Comparison of ENCODE assay signal across 23 cellular contexts in the genomic region with DNA sequence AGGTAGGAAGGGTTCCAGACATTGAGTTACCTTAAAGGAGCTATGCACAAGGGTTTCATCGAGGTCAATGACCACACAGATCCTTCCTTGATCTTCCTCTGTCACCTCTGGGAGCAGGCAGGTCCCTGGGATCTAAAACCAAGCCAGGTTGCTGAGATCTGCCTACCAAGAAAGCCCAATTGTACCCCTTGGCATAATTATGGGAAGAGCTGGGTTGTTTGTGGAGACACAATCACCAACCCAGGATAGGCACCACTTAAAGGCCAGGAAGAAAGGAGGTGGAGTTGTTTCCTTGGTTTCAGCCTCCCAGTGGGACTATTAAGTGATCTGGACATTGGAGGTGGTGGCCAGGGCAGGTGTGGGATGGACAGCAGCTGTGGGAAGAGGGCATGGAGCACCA. TPM values are rescaled to one million over a fixed set of nuclear protein-coding genes. Genes with fewer than 3 reads are reported as not detected.
DNase-seq lines count a peak whose midpoint lies in the region; ATAC-seq, FAIRE-seq and TF ChIP-seq lines count a peak whose summit lies in the region.
"Had no signal": no experiment of that assay in that cellular context is flagged by ENCODE, and none has a peak within 500 bp of the region (broad histone marks: within the 10 kb centered on the region; RNA-seq: fewer than 3 reads in every experiment).

No MANE protein-coding gene starts in this region.

- TF ChIP-seq RAD21 in K562 (CRISPR knock-in tag; conservative IDR thresholded peaks at IDR 0.05 in 1 of 2, IDR thresholded peaks at IDR 0.05 in 1 of 2) = no peak

- H3K4me1 Mint-ChIP-seq in activated naive CD4-positive, alpha-beta T cell treated with anti-CD3 and anti-CD28 coated beads, Interleukin-2, amount 50 U/mL, for 24 hours = peaks cover 37% of the 10 kb centered on the region

- peaks cover 6% of the 10 kb centered on the region for H3K36me3 Mint-ChIP-seq in activated naive CD4-positive, alpha-beta T cell treated with anti-CD3 and anti-CD28 coated beads, Interleukin-2, amount 50 U/mL, for 24 hours

- in situ Hi-C loops in K562 (cut with MboI) (loop anchor here (5.0 kb wide), 1 partner anchor 80 kb away; no protein-coding TSS in a partner anchor), gastrocnemius medialis (cut with MboI; ENCODE audit: low sequenced_read_pairs in 4 of 4) (loop anchor here in 3 of 4 donors (5.0 kb wide), 1 partner anchor 80 kb away; no protein-coding TSS in a partner anchor)

- H3K4me3 Mint-ChIP-seq in activated naive CD4-positive, alpha-beta T cell treated with anti-CD3 and anti-CD28 coated beads, Interleukin-2, amount 50 U/mL, for 24 hours = no peak overlapping the region
- H3K4me3 Mint-ChIP-seq: activated T-helper 17 cell treated with anti-CD3 and anti-CD28 coated beads, Interleukin-2, amount 50 U/mL, for 72 hours; GM23338; neural progenitor cell had no signal

- no peak overlapping the region for H2AFZ ChIP-seq in K562 (ENCODE audit: low read depth, low read length)
- H2AFZ ChIP-seq: GM23338, neural progenitor cell had no signal

- intact Hi-C loops in K562 (cut with micrococcal nuclease) = no loop called here
- intact Hi-C loops in gastrocnemius medialis (cut with DNase I; ENCODE audit: low total_unique reads) = no loop called here

- no peak overlapping the region for H3K9ac ChIP-seq in K562 (ENCODE audit: insufficient read depth in 1 of 2, low read depth in 2 of 2, low read length in 2 of 2)
- H3K9ac ChIP-seq: BLaER1, neural progenitor cell, SK-N-SH had no signal

- no TSS peak for BruUV-seq in K562 (replicated peaks; lab: Mats Ljungman, UMichigan)

- H3K9me1 ChIP-seq in K562 (ENCODE audit: control insufficient read depth, insufficient read depth, low read length) = peaks cover 4% of the 10 kb centered on the region

- no peak for DNase-seq in activated naive CD4-positive, alpha-beta T cell treated with Interleukin-2 at 50 U/mL for 16 hours
- DNase-seq in K562 (ENCODE audit: extremely low read depth in 1 of 4, low spot score in 3 of 4) (no peak), gastrocnemius medialis (no peak)
- DNase-seq: anterior cingulate cortex, midbrain, NCI-H1105 treated with DMSO at 0.1 percent for 48 hours, NCI-H524 treated with DMSO at 0.1 percent for 48 hours, RPMI8226, SK-N-SH, spleen, T-helper 9 cell had no signal

- no peak overlapping the region for H3K4me3 ChIP-seq in K562
- no peak overlapping the region for H3K4me3 ChIP-seq in gastrocnemius medialis
- H3K4me3 ChIP-seq: A549, BLaER1, esophagus muscularis mucosa, GM23338, neural progenitor cell, prostate gland, spleen, suprapubic skin had no signal

- H3K27me3 Mint-ChIP-seq in activated naive CD4-positive, alpha-beta T cell treated with anti-CD3 and anti-CD28 coated beads, Interleukin-2, amount 50 U/mL, for 24 hours = no peaks in the 10 kb centered on the region
- H3K27me3 Mint-ChIP-seq: activated T-helper 17 cell treated with anti-CD3 and anti-CD28 coated beads, Interleukin-2, amount 50 U/mL, for 72 hours had no signal

- 92% methylated on average over 1 of the region's 1 CpG for WGBS in K562 (ENCODE audit: insufficient coverage, low coverage, missing lambda C conversion rate)

- no peaks in the 10 kb centered on the region for H3K27me3 ChIP-seq in K562 (ENCODE audit: control insufficient read depth in 2 of 2, insufficient read depth in 2 of 2, low read length in 2 of 2)
- no peaks in the 10 kb centered on the region for H3K27me3 ChIP-seq in gastrocnemius medialis
- H3K27me3 ChIP-seq: BLaER1, esophagus muscularis mucosa, neural progenitor cell, spleen, suprapubic skin had no signal

- no peak for TF ChIP-seq EP300 in K562 (IDR thresholded peaks at IDR 0.05; ENCODE audit: low read length)

- TF ChIP-seq CTCF in K562 (IDR thresholded peaks at IDR 0.05 in 2 of 3, conservative IDR thresholded peaks at IDR 0.05 in 1 of 3; ENCODE audit: insufficient read depth in 2 of 3, low read depth in 1 of 3, low read length in 3 of 3) (no peak), gastrocnemius medialis (IDR thresholded peaks at IDR 0.05 in 4 of 5, conservative IDR thresholded peaks at IDR 0.05 in 1 of 5) (no peak)

- peak; percentile 80 for FAIRE-seq in K562 (lab: Jason Lieb, UNC)
- FAIRE-seq: A549, HTR-8/SVneo had no signal

- H3K79me2 ChIP-seq in K562 (ENCODE audit: control insufficient read depth, insufficient read depth, low read length) = peaks cover 28% of the 10 kb centered on the region

- peaks cover 34% of the 10 kb centered on the region for H4K20me1 ChIP-seq in K562 (replicated peaks; ENCODE audit: control insufficient read depth, insufficient read depth, low read length)

- H3K9me3 Mint-ChIP-seq in activated naive CD4-positive, alpha-beta T cell treated with anti-CD3 and anti-CD28 coated beads, Interleukin-2, amount 50 U/mL, for 24 hours = no peaks in the 10 kb centered on the region
- H3K9me3 Mint-ChIP-seq: activated T-helper 17 cell treated with anti-CD3 and anti-CD28 coated beads, Interleukin-2, amount 50 U/mL, for 72 hours; GM23338; neural progenitor cell had no signal

- ATAC-seq in K562 (no peak), gastrocnemius medialis (no peak), GM21723 (IDR thresholded peaks at IDR 0.05; ENCODE audit: unreplicated experiment) (no peak), HG02571 (IDR thresholded peaks at IDR 0.05; ENCODE audit: unreplicated experiment) (no peak)
- ATAC-seq: A549; activated T-helper 17 cell treated with anti-CD3 and anti-CD28 coated beads, Interleukin-2, amount 50 U/mL, for 72 hours; GM23338 had no signal

- H3K4me1 ChIP-seq in K562 (replicated peaks in 1 of 2; ENCODE audit: control insufficient read depth in 2 of 2, insufficient read depth in 2 of 2, low read length in 2 of 2) (peaks cover 4 to 6% of the 10 kb centered on the region in 2 experiments; a peak in 3 of 5 replicates), gastrocnemius medialis (peaks cover 46 to 51% of the 10 kb centered on the region in 2 donors)

- no peak overlapping the region for H3K4me2 ChIP-seq in K562 (ENCODE audit: insufficient read depth, low read length)
- H3K4me2 ChIP-seq: A549, BLaER1, GM23338, neural progenitor cell, SK-N-SH had no signal

- H3K9me3 ChIP-seq in K562 (replicated peaks; ENCODE audit: control insufficient read depth, insufficient read depth, low read depth, low read length) (no peaks in the 10 kb centered on the region), gastrocnemius medialis (no peaks in the 10 kb centered on the region)
- H3K9me3 ChIP-seq: A549, BLaER1, esophagus muscularis mucosa, prostate gland, SK-N-SH, spleen, suprapubic skin had no signal

- H3K36me3 ChIP-seq in K562 (ENCODE audit: control insufficient read depth, insufficient read depth, low read length) = peaks cover 83% of the 10 kb centered on the region
- peaks cover 0 to 74% of the 10 kb centered on the region in 2 donors for H3K36me3 ChIP-seq in gastrocnemius medialis
- H3K36me3 ChIP-seq: neural progenitor cell had no signal

- H3K27ac ChIP-seq in K562 (ENCODE audit: extremely low read depth, low read depth, low read length) (no peak overlapping the region), gastrocnemius medialis (peak overlapping the region; percentile 47 to 70 (median 56))
- H3K27ac ChIP-seq: A549, BLaER1, neural progenitor cell, prostate gland, suprapubic skin had no signal

- POLR2A ChIA-PET in K562 (lab: Yijun Ruan, JAX) = interaction anchor here (0.6 kb wide), 1 partner anchor 306 kb away, joined by 3 read pairs; no protein-coding TSS in a partner anchor

- peak overlapping the region; percentile 90 for H3K27ac Mint-ChIP-seq in activated naive CD4-positive, alpha-beta T cell treated with anti-CD3 and anti-CD28 coated beads, Interleukin-2, amount 50 U/mL, for 24 hours
- H3K27ac Mint-ChIP-seq: activated T-helper 17 cell treated with anti-CD3 and anti-CD28 coated beads, Interleukin-2, amount 50 U/mL, for 72 hours; GM23338; neural progenitor cell had no signal

- TF ChIP-seq POLR2A in K562 (conservative IDR thresholded peaks at IDR 0.05) = no peak
- TF ChIP-seq POLR2A in gastrocnemius medialis (IDR thresholded peaks at IDR 0.05) = no peak

- CTCF ChIA-PET in K562 (lab: Yijun Ruan, JAX; ENCODE audit: low intra/inter-chr PET ratio) = interaction anchor here (9.0 kb wide), 1 partner anchor 79 kb away, joined by 227 read pairs; no protein-coding TSS in a partner anchor

RNA-seq across cellular contexts. Expression of a gene that starts 8.4 kb away (rescaled TPM):
- 1.2 and 1.3 TPM in 2 replicates for total RNA-seq in K562 (2011; cell fraction: chromatin; rRNA removed; ENCODE audit: low replicate concordance)
- total RNA-seq in K562 (2011; cell fraction: nucleolus; rRNA removed) = 0.39 and 0.83 TPM in 2 replicates
- total RNA-seq in K562 (2011; cell fraction: nucleoplasm; rRNA removed) = 1.1 and 1.5 TPM in 2 replicates
- total RNA-seq in K562 (2014; rRNA removed) = 0.05 and 0.24 TPM in 2 replicates
- total RNA-seq in K562 (2014; rRNA removed; fragmentation: Illumina TruSeq; extraction: Trizol) = 0.16 and 0.22 TPM in 2 replicates
- total RNA-seq in K562 (2015; rRNA removed; fragmentation: Illumina TruSeq; extraction: Trizol) = 0.25 and 0.34 TPM in 2 replicates
- total RNA-seq in K562 (2021) = 0.27 and 0.33 TPM in 2 replicates
- polyA plus RNA-seq in K562 (2011; rRNA removed) = 0.17 and 0.24 TPM in 2 replicates
- polyA plus RNA-seq in K562 (2011; cell fraction: cytosol; rRNA removed) = 0.10 and 0.18 TPM in 2 replicates
- polyA plus RNA-seq in K562 (2011; cell fraction: nucleus; rRNA removed) = 0.55 and 0.97 TPM in 2 replicates
- 0.73 and 2.2 TPM in 2 replicates for polyA plus RNA-seq in K562 (2012)
- polyA plus RNA-seq in K562 (2014; fragmentation: Illumina TruSeq; extraction: Trizol) = 0.39 TPM in 2 replicates
- polyA plus RNA-seq in K562 (2014; fragmentation: Nextera tagmentation; extraction: Ambion mirVana) = under 1 TPM; 0.24 to 0.36 TPM
- polyA plus RNA-seq in K562 (2014; rRNA removed) = 1.5 TPM in 1 of 2 replicates, not detected in the other
- 0.18 and 0.27 TPM in 2 replicates for polyA minus RNA-seq in K562 (2011; rRNA and poly(A)+ RNA removed)
- not detected in 2 replicates for polyA minus RNA-seq in K562 (2011; cell fraction: cytosol; rRNA and poly(A)+ RNA removed)
- 0.27 and 0.89 TPM in 2 replicates for polyA minus RNA-seq in K562 (2011; cell fraction: nucleus; rRNA and poly(A)+ RNA removed)
- total RNA-seq in gastrocnemius medialis = 10 to 100 TPM in 1 of 4 donors, 1 to 10 TPM in 2, under 1 TPM in 1; 0.78 to 22.7 (median 4.3) TPM

RNA-seq across cellular contexts. Expression of a gene that starts 19.6 kb away (rescaled TPM):
- total RNA-seq in K562 (2011; cell fraction: chromatin; rRNA removed; ENCODE audit: low replicate concordance) = 89.2 and 157 TPM in 2 replicates
- 72.6 and 88.1 TPM in 2 replicates for total RNA-seq in K562 (2011; cell fraction: nucleolus; rRNA removed)
- total RNA-seq in K562 (2011; cell fraction: nucleoplasm; rRNA removed) = 93.3 and 110 TPM in 2 replicates
- total RNA-seq in K562 (2014; rRNA removed) = 42.0 and 60.5 TPM in 2 replicates
- total RNA-seq in K562 (2014; rRNA removed; fragmentation: Illumina TruSeq; extraction: Trizol) = 46.6 and 47.7 TPM in 2 replicates
- total RNA-seq in K562 (2015; rRNA removed; fragmentation: Illumina TruSeq; extraction: Trizol) = 39.8 and 40.2 TPM in 2 replicates
- 93.7 and 108 TPM in 2 replicates for total RNA-seq in K562 (2021)
- polyA plus RNA-seq in K562 (2011; rRNA removed) = 87.2 and 94.7 TPM in 2 replicates
- polyA plus RNA-seq in K562 (2011; cell fraction: cytosol; rRNA removed) = 115 and 117 TPM in 2 replicates
- 128 and 133 TPM in 2 replicates for polyA plus RNA-seq in K562 (2011; cell fraction: nucleus; rRNA removed)
- polyA plus RNA-seq in K562 (2012) = 83.4 and 116 TPM in 2 replicates
- polyA plus RNA-seq in K562 (2014; fragmentation: Illumina TruSeq; extraction: Trizol) = 86.4 and 89.3 TPM in 2 replicates
- 10 to 100 TPM; 20.4 to 24.1 TPM for polyA plus RNA-seq in K562 (2014; fragmentation: Nextera tagmentation; extraction: Ambion mirVana)
- polyA plus RNA-seq in K562 (2014; rRNA removed) = 62.5 and 64.5 TPM in 2 replicates
- 102 and 145 TPM in 2 replicates for polyA minus RNA-seq in K562 (2011; rRNA and poly(A)+ RNA removed)
- 85.8 and 88.5 TPM in 2 replicates for polyA minus RNA-seq in K562 (2011; cell fraction: cytosol; rRNA and poly(A)+ RNA removed)
- polyA minus RNA-seq in K562 (2011; cell fraction: nucleus; rRNA and poly(A)+ RNA removed) = 40.9 and 69.2 TPM in 2 replicates
- 100 to 1,000 TPM in 1 of 4 donors, 10 to 100 TPM in 3; 66.0 to 116 (median 83.4) TPM for total RNA-seq in gastrocnemius medialis

RNA-seq across cellular contexts. Expression of a gene that starts 44.4 kb away (rescaled TPM):
- total RNA-seq in K562 (2011; cell fraction: chromatin; rRNA removed; ENCODE audit: low replicate concordance) = 19.9 and 28.1 TPM in 2 replicates
- 16.2 and 23.0 TPM in 2 replicates for total RNA-seq in K562 (2011; cell fraction: nucleolus; rRNA removed)
- total RNA-seq in K562 (2011; cell fraction: nucleoplasm; rRNA removed) = 21.9 and 30.2 TPM in 2 replicates
- 56.7 and 74.2 TPM in 2 replicates for total RNA-seq in K562 (2014; rRNA removed)
- 48.1 and 56.4 TPM in 2 replicates for total RNA-seq in K562 (2014; rRNA removed; fragmentation: Illumina TruSeq; extraction: Trizol)
- 56.0 and 58.2 TPM in 2 replicates for total RNA-seq in K562 (2015; rRNA removed; fragmentation: Illumina TruSeq; extraction: Trizol)
- 62.4 and 62.6 TPM in 2 replicates for total RNA-seq in K562 (2021)
- polyA plus RNA-seq in K562 (2011; rRNA removed) = 38.9 and 44.6 TPM in 2 replicates
- 21.4 and 23.3 TPM in 2 replicates for polyA plus RNA-seq in K562 (2011; cell fraction: cytosol; rRNA removed)
- polyA plus RNA-seq in K562 (2011; cell fraction: nucleus; rRNA removed) = 15.8 and 18.8 TPM in 2 replicates
- 34.8 and 50.5 TPM in 2 replicates for polyA plus RNA-seq in K562 (2012)
- 55.3 and 57.1 TPM in 2 replicates for polyA plus RNA-seq in K562 (2014; fragmentation: Illumina TruSeq; extraction: Trizol)
- 100 to 1,000 TPM; 166 to 198 TPM for polyA plus RNA-seq in K562 (2014; fragmentation: Nextera tagmentation; extraction: Ambion mirVana)
- polyA plus RNA-seq in K562 (2014; rRNA removed) = 60.2 and 70.7 TPM in 2 replicates
- 11.8 and 13.0 TPM in 2 replicates for polyA minus RNA-seq in K562 (2011; rRNA and poly(A)+ RNA removed)
- polyA minus RNA-seq in K562 (2011; cell fraction: cytosol; rRNA and poly(A)+ RNA removed) = 13.4 and 15.1 TPM in 2 replicates
- 7.0 and 9.2 TPM in 2 replicates for polyA minus RNA-seq in K562 (2011; cell fraction: nucleus; rRNA and poly(A)+ RNA removed)
- 10 to 100 TPM; 37.6 to 47.5 (median 40.1) TPM for total RNA-seq in gastrocnemius medialis

RNA-seq across cellular contexts. Expression of a gene that starts 54.6 kb away (rescaled TPM):
- total RNA-seq in K562 (2011; cell fraction: chromatin; rRNA removed; ENCODE audit: low replicate concordance) = 15.8 and 16.5 TPM in 2 replicates
- total RNA-seq in K562 (2011; cell fraction: nucleolus; rRNA removed) = 9.3 and 9.8 TPM in 2 replicates
- 17.6 and 32.4 TPM in 2 replicates for total RNA-seq in K562 (2011; cell fraction: nucleoplasm; rRNA removed)
- total RNA-seq in K562 (2014; rRNA removed) (4.1 and 6.0 TPM in 2 replicates), K562 (2014; rRNA removed; fragmentation: Illumina TruSeq; extraction: Trizol) (6.9 and 7.8 TPM in 2 replicates), K562 (2015; rRNA removed; fragmentation: Illumina TruSeq; extraction: Trizol) (6.1 and 6.6 TPM in 2 replicates), K562 (2021) (7.2 and 11.7 TPM in 2 replicates), gastrocnemius medialis (1 to 10 TPM in 3 of 4 donors, under 1 TPM in 1; 0.82 to 2.0 (median 1.0) TPM)
- polyA plus RNA-seq in K562 (2011; rRNA removed) (17.2 and 17.6 TPM in 2 replicates), K562 (2014; fragmentation: Illumina TruSeq; extraction: Trizol) (9.1 and 10.6 TPM in 2 replicates), K562 (2014; fragmentation: Nextera tagmentation; extraction: Ambion mirVana) (1 to 10 TPM; 4.9 to 9.1 TPM), K562 (2014; rRNA removed) (7.9 and 11.4 TPM in 2 replicates)
- polyA plus RNA-seq in K562 (2011; cell fraction: cytosol; rRNA removed) = 11.6 and 19.1 TPM in 2 replicates
- polyA plus RNA-seq in K562 (2011; cell fraction: nucleus; rRNA removed) = 18.5 and 21.8 TPM in 2 replicates
- 9.6 and 10.6 TPM in 2 replicates for polyA plus RNA-seq in K562 (2012)
- 10.0 and 10.5 TPM in 2 replicates for polyA minus RNA-seq in K562 (2011; rRNA and poly(A)+ RNA removed)
- 6.1 and 9.4 TPM in 2 replicates for polyA minus RNA-seq in K562 (2011; cell fraction: cytosol; rRNA and poly(A)+ RNA removed)
- polyA minus RNA-seq in K562 (2011; cell fraction: nucleus; rRNA and poly(A)+ RNA removed) = 3.9 and 6.0 TPM in 2 replicates

RNA-seq across cellular contexts. Expression of a gene that starts 55.1 kb away (rescaled TPM):
- 40.7 and 110 TPM in 2 replicates for total RNA-seq in K562 (2011; cell fraction: chromatin; rRNA removed; ENCODE audit: low replicate concordance)
- 57.1 and 83.5 TPM in 2 replicates for total RNA-seq in K562 (2011; cell fraction: nucleolus; rRNA removed)
- total RNA-seq in K562 (2011; cell fraction: nucleoplasm; rRNA removed) = 43.7 and 55.2 TPM in 2 replicates
- total RNA-seq in K562 (2014; rRNA removed) (24.0 and 42.5 TPM in 2 replicates), K562 (2014; rRNA removed; fragmentation: Illumina TruSeq; extraction: Trizol) (12.6 and 14.6 TPM in 2 replicates), K562 (2015; rRNA removed; fragmentation: Illumina TruSeq; extraction: Trizol) (17.5 and 18.0 TPM in 2 replicates), K562 (2021) (44.0 and 49.3 TPM in 2 replicates), gastrocnemius medialis (10 to 100 TPM in 3 of 4 donors, 1 to 10 TPM in 1; 6.5 to 22.7 (median 17.9) TPM)
- polyA plus RNA-seq in K562 (2011; rRNA removed) (39.2 and 45.1 TPM in 2 replicates), K562 (2014; fragmentation: Illumina TruSeq; extraction: Trizol) (36.8 and 47.6 TPM in 2 replicates), K562 (2014; fragmentation: Nextera tagmentation; extraction: Ambion mirVana) (10 to 100 TPM; 52.9 to 65.9 TPM), K562 (2014; rRNA removed) (23.9 and 32.1 TPM in 2 replicates)
- 33.7 and 38.8 TPM in 2 replicates for polyA plus RNA-seq in K562 (2011; cell fraction: cytosol; rRNA removed)
- 75.9 and 78.4 TPM in 2 replicates for polyA plus RNA-seq in K562 (2011; cell fraction: nucleus; rRNA removed)
- 25.3 and 44.9 TPM in 2 replicates for polyA plus RNA-seq in K562 (2012)
- 23.4 and 33.9 TPM in 2 replicates for polyA minus RNA-seq in K562 (2011; rRNA and poly(A)+ RNA removed)
- 15.1 and 20.4 TPM in 2 replicates for polyA minus RNA-seq in K562 (2011; cell fraction: cytosol; rRNA and poly(A)+ RNA removed)
- polyA minus RNA-seq in K562 (2011; cell fraction: nucleus; rRNA and poly(A)+ RNA removed) = 30.3 and 41.1 TPM in 2 replicates
